29 cellular contexts compared by ENCODE assay signal in genomic region chr1:93332368-93332767, GRCh38.
"Had no signal": no experiment of that assay in that cellular context is flagged by ENCODE, and none has a peak within 500 bp of the region (broad histone marks: within the 10 kb centered on the region; RNA-seq: fewer than 3 reads in every experiment).

No MANE protein-coding gene starts in this region.

- H3K9me3 ChIP-seq: adrenal gland, body of pancreas, breast epithelium had no signal

- H3K4me3 ChIP-seq: adrenal gland, body of pancreas, breast epithelium had no signal

- DNase-seq: activated B cell treated with CpG ODN at 0.5 μM for 24 hours; activated CD4-positive, alpha-beta memory T cell treated with anti-CD3 and anti-CD28 coated beads for 36 hours; activated CD4-positive, alpha-beta T cell treated with anti-CD3 and anti-CD28 coated beads for 4 hours; activated CD4-positive, alpha-beta T cell treated with anti-CD3 and anti-CD28 coated beads, Interleukin-2, amount 10 ng/mL, durations not matched to agents 24 days and 14 days; activated CD4-positive, alpha-beta T cell treated with anti-CD3 and anti-CD28 coated beads, Interleukin-2, amount 50 U/mL, for 1 hour; activated CD4-positive, alpha-beta T cell treated with anti-CD3 and anti-CD28 coated beads, Interleukin-2, amount 50 U/mL, for 4 hours; activated CD4-positive, CD25-positive, alpha-beta regulatory T cell treated with anti-CD3 and anti-CD28 coated beads, Interleukin-2, amount 50 U/mL, for 72 hours; activated CD8-positive, alpha-beta memory T cell treated with anti-CD3 and anti-CD28 coated beads, Interleukin-2, amount 50 U/mL, for 4 hours; activated CD8-positive, alpha-beta T cell treated with anti-CD3 and anti-CD28 coated beads for 36 hours; activated effector memory CD4-positive, alpha-beta T cell treated with anti-CD3 and anti-CD28 coated beads, Interleukin-2, amount 50 U/mL, for 16 hours; activated gamma-delta T cell treated with Interleukin-2 at 50 U/mL for 16 hours; activated naive CD4-positive, alpha-beta T cell; activated naive CD4-positive, alpha-beta T cell treated with anti-CD3 and anti-CD28 coated beads for 36 hours; activated naive CD4-positive, alpha-beta T cell treated with anti-CD3 and anti-CD28 coated beads, Interleukin-2, amount 50 U/mL, for 16 hours; activated naive CD8-positive, alpha-beta T cell treated with anti-CD3 and anti-CD28 coated beads for 36 hours; activated T-cell treated with anti-CD3 and anti-CD28 coated beads for 4 hours; activated T-cell treated with anti-CD3 and anti-CD28 coated beads, Interleukin-2, amount 50 U/mL, for 1 hour; activated T-cell treated with anti-CD3 and anti-CD28 coated beads, Interleukin-2, amount 50 U/mL, for 4 hours; activated T-cell treated with anti-CD3 and anti-CD28 coated beads, Interleukin-2, amount 50 U/mL, for 72 hours; adrenal gland; amniotic stem cell; aorta; body of pancreas; brain microvascular endothelial cell; cerebellar nuclear complex; T-helper 2 cell; T-helper 9 cell had no signal

- H3K27me3 ChIP-seq: adrenal gland, body of pancreas, brain microvascular endothelial cell, breast epithelium had no signal

- H3K36me3 ChIP-seq: brain microvascular endothelial cell, breast epithelium had no signal

- H3K27ac ChIP-seq: adrenal gland, body of pancreas, brain microvascular endothelial cell, breast epithelium, VCaP had no signal

- H3K4me1 ChIP-seq: adrenal gland, body of pancreas, breast epithelium had no signal
